16 cellular contexts compared by ENCODE assay signal in the genomic region with DNA sequence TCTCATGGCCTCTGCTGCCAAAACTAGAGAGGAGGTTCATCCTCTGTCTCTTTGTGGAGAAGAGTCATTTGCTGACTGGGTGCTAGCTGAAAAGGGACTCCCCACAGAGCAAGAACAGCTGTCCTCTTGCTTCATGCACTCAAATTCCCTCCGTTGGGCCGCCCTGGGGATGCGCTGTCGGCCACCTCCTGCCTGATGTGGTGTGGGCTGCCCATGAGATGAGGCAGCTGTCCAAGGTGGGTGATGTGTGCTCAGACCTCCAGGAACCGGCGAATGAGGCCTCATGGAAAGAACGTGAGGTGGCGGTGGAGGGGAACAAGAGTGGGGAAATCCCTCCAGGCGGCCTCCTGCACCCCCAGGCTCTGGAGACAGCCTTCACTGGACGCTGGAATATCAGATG.
DNase-seq lines count a peak whose midpoint lies in the region; ATAC-seq and TF ChIP-seq lines count a peak whose summit lies in the region.
"Had no signal": no experiment of that assay in that cellular context is flagged by ENCODE, and none has a peak within 500 bp of the region (broad histone marks: within the 10 kb centered on the region; RNA-seq: fewer than 3 reads in every experiment).

No MANE protein-coding gene starts in this region.

- H3K4me1 Mint-ChIP-seq in effector memory CD8-positive, alpha-beta T cell (ENCODE audit: low read depth in 2 of 2) = peaks cover 3 to 4% of the 10 kb centered on the region in 2 donors
- H3K4me1 Mint-ChIP-seq: central memory CD8-positive, alpha-beta T cell had no signal

- no peaks in the 10 kb centered on the region for H3K79me2 ChIP-seq in OCI-LY3 (ENCODE audit: low read length)

- TF ChIP-seq CTCF in left ventricle myocardium inferior (IDR thresholded peaks at IDR 0.05; ENCODE audit: borderline replicate concordance) (no peak), OCI-LY3 (IDR thresholded peaks at IDR 0.05; ENCODE audit: low read depth, low read length) (no peak), colonic mucosa (IDR thresholded peaks at IDR 0.05) (no peak)

- ATAC-seq in Right ventricle myocardium inferior (peak; percentile 3), HG03139 (IDR thresholded peaks at IDR 0.05; ENCODE audit: unreplicated experiment) (no peak)
- no peak for ATAC-seq in effector memory CD8-positive, alpha-beta T cell (replicated peaks)

- peak overlapping the region; percentile 55; the same call in 1 of the 2 replicates for H2AFZ ChIP-seq in OCI-LY3 (ENCODE audit: low read depth, low read length)
- H2AFZ ChIP-seq: PC-9 had no signal

- H3K4me3 Mint-ChIP-seq in effector memory CD8-positive, alpha-beta T cell = no peak overlapping the region
- H3K4me3 Mint-ChIP-seq: CD4-positive, alpha-beta T cell; central memory CD8-positive, alpha-beta T cell; H9; natural killer cell treated with Interleukin-12 subunit alpha and Interleukin-12 subunit beta and Interleukin-15 and Interleukin-18, amount 100 ng/mL, for 72 hours had no signal

- H3K36me3 ChIP-seq in left ventricle myocardium inferior (no peaks in the 10 kb centered on the region), OCI-LY3 (replicated peaks; ENCODE audit: low read depth, low read length) (no peaks in the 10 kb centered on the region), colonic mucosa (no peaks in the 10 kb centered on the region)
- H3K36me3 ChIP-seq: prostate gland had no signal

- peaks cover 24 to 27% of the 10 kb centered on the region in 2 donors for H3K27me3 Mint-ChIP-seq in effector memory CD8-positive, alpha-beta T cell
- H3K27me3 Mint-ChIP-seq: CD4-positive, alpha-beta T cell had no signal

- no peaks in the 10 kb centered on the region for H3K9me3 Mint-ChIP-seq in effector memory CD8-positive, alpha-beta T cell
- H3K9me3 Mint-ChIP-seq: CD4-positive, alpha-beta T cell; central memory CD8-positive, alpha-beta T cell; H9; natural killer cell treated with Interleukin-12 subunit alpha and Interleukin-12 subunit beta and Interleukin-15 and Interleukin-18, amount 100 ng/mL, for 72 hours had no signal

- DNase-seq in Right ventricle myocardium inferior (ENCODE audit: missing footprints) (no peak), left ventricle myocardium inferior (no peak), left kidney (ENCODE audit: low read depth, low spot score) (peak; percentile 83), ureter (ENCODE audit: low spot score) (peak; percentile 35), colonic mucosa (no peak)
- DNase-seq in effector memory CD8-positive, alpha-beta T cell = no peak

- H3K9me3 ChIP-seq in left ventricle myocardium inferior (replicated peaks) (no peaks in the 10 kb centered on the region), OCI-LY3 (ENCODE audit: insufficient read depth, low read length) (no peaks in the 10 kb centered on the region), colonic mucosa (no peaks in the 10 kb centered on the region)
- H3K9me3 ChIP-seq: prostate gland had no signal

- peak overlapping the region; percentile 83 for H3K4me2 ChIP-seq in OCI-LY3 (ENCODE audit: low read length)
- H3K4me2 ChIP-seq: PC-9 had no signal

- intact Hi-C loops in Right ventricle myocardium inferior (cut with DNase I) = loop anchor here (2.0 to 5.0 kb wide), 2 partner anchors 425 to 684 kb away; no protein-coding TSS in a partner anchor
- intact Hi-C loops in left ventricle myocardium inferior (cut with micrococcal nuclease) = loop anchor here (10.0 kb wide), 2 partner anchors 68 to 678 kb away; no protein-coding TSS in a partner anchor
- intact Hi-C loops in colonic mucosa (cut with DNase I) = loop anchor here (5.0 to 10.0 kb wide), 2 partner anchors 428 to 685 kb away; no protein-coding TSS in a partner anchor

- no peaks in the 10 kb centered on the region for H4K20me1 ChIP-seq in OCI-LY3 (ENCODE audit: insufficient read depth, low read length)

- H3K4me3 ChIP-seq in left ventricle myocardium inferior = no peak overlapping the region
- peak overlapping the region; percentile 71 for H3K4me3 ChIP-seq in OCI-LY3 (ENCODE audit: low read length)
- no peak overlapping the region for H3K4me3 ChIP-seq in colonic mucosa
- H3K4me3 ChIP-seq: PC-9, prostate gland, SK-N-MC had no signal

- H3K36me3 Mint-ChIP-seq in effector memory CD8-positive, alpha-beta T cell (ENCODE audit: insufficient read depth) = peaks cover 7% of the 10 kb centered on the region
- H3K36me3 Mint-ChIP-seq: natural killer cell treated with Interleukin-12 subunit alpha and Interleukin-12 subunit beta and Interleukin-15 and Interleukin-18, amount 100 ng/mL, for 72 hours had no signal

- H3K27ac ChIP-seq in left ventricle myocardium inferior (replicated peaks) = no peak overlapping the region
- H3K27ac ChIP-seq in OCI-LY3 (ENCODE audit: low read length) = peak overlapping the region; percentile 43
- H3K27ac ChIP-seq in colonic mucosa = no peak overlapping the region
- H3K27ac ChIP-seq: HL-60, PC-9, SK-N-MC had no signal

- H3K4me1 ChIP-seq in left ventricle myocardium inferior (peaks cover 6% of the 10 kb centered on the region), OCI-LY3 (ENCODE audit: low read length) (peaks cover 63% of the 10 kb centered on the region), colonic mucosa (no peaks in the 10 kb centered on the region)
- H3K4me1 ChIP-seq: prostate gland had no signal

- peak overlapping the region; percentile 48; the same call in 1 of the 2 replicates for H3K9ac ChIP-seq in OCI-LY3 (ENCODE audit: low read length)
- peak overlapping the region in 1 of 2 donors; percentile 35 for H3K9ac ChIP-seq in colonic mucosa (ENCODE audit: low read depth in 2 of 2, low read length in 2 of 2)

- H3K27me3 ChIP-seq in left ventricle myocardium inferior (ENCODE audit: low read depth) = peaks cover 7% of the 10 kb centered on the region
- peaks cover 10% of the 10 kb centered on the region; the same call in 1 of the 2 replicates for H3K27me3 ChIP-seq in OCI-LY3 (ENCODE audit: low read depth, low read length)
- H3K27me3 ChIP-seq in colonic mucosa = no peaks in the 10 kb centered on the region

- no peak overlapping the region for H3K27ac Mint-ChIP-seq in effector memory CD8-positive, alpha-beta T cell
- H3K27ac Mint-ChIP-seq: CD4-positive, alpha-beta T cell; H9; natural killer cell treated with Interleukin-12 subunit alpha and Interleukin-12 subunit beta and Interleukin-15 and Interleukin-18, amount 100 ng/mL, for 72 hours had no signal

Comparison
In these comparisons a context has a peak if more than half of its experiments do, and no peak if none do; other contexts are left out.
1. DNase-seq: peak in left kidney (single experiment) and ureter (single experiment); none in Right ventricle myocardium inferior (single experiment), left ventricle myocardium inferior (single experiment), colonic mucosa (single experiment) and effector memory CD8-positive, alpha-beta T cell (0 of 3).